In the genomic region with DNA sequence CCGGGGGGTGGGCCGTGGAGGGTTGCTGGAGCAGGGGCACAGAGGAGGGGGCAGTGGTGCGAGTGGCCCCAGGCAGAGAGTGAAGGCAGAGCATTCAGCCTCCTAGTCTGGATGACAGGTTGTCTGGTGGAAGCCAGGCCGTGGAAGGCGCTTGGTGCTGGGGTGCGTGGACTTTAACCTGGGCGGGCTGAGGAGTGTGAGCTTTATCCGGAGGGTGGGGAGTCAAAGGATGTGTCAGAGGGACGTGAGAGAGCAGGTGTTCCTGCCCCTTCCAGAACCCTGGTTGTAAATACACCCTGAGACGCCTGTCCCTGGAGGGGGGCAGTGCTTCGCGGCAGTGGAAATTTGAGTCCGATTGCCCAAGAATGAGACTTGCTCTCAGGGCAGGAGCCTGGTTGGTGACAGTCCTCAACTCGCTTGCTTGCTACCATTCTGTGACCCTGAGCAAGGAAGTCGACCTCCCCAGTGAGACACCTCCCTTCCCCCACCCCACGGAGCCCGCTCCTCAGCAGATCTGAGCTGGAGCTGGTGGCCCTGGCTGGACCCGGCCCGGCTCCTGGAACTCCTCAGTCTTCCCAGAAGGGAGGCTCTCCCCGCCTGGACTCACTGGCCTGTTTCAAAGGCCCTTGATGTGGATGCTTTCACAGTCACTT, we compare ENCODE assay signal across 1 cellular context.
A peak's percentile ranks its signal among the peaks of the same experiment; 100 is the strongest.
TF ChIP-seq lines count a peak whose summit lies in the region.

No MANE protein-coding gene starts in this region.

TF ChIP-seq in HepG2, 621 proteins besides CTCF, POLR2A, EP300 and RAD21 (continues in another document):
- peak; percentile 52; the same call in 1 of the 2 replicates for TF ChIP-seq ZFX (CRISPR knock-in tag; IDR thresholded peaks at IDR 0.05; ENCODE audit: low read depth)
- TF ChIP-seq, protein P1, sequence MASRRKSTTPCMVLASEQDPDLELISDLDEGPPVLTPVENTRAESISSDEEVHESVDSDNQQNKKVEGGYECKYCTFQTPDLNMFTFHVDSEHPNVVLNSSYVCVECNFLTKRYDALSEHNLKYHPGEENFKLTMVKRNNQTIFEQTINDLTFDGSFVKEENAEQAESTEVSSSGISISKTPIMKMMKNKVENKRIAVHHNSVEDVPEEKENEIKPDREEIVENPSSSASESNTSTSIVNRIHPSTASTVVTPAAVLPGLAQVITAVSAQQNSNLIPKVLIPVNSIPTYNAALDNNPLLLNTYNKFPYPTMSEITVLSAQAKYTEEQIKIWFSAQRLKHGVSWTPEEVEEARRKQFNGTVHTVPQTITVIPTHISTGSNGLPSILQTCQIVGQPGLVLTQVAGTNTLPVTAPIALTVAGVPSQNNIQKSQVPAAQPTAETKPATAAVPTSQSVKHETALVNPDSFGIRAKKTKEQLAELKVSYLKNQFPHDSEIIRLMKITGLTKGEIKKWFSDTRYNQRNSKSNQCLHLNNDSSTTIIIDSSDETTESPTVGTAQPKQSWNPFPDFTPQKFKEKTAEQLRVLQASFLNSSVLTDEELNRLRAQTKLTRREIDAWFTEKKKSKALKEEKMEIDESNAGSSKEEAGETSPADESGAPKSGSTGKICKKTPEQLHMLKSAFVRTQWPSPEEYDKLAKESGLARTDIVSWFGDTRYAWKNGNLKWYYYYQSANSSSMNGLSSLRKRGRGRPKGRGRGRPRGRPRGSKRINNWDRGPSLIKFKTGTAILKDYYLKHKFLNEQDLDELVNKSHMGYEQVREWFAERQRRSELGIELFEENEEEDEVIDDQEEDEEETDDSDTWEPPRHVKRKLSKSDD (CRISPR knock-in tag; IDR thresholded peaks at IDR 0.05; ENCODE audit: low read depth) = peak; percentile 69; the same call in 1 of the 2 replicates
- TF ChIP-seq GLI4 (CRISPR knock-in tag; IDR thresholded peaks at IDR 0.05; ENCODE audit: borderline replicate concordance) = no peak
- TF ChIP-seq MTF2 (CRISPR knock-in tag; IDR thresholded peaks at IDR 0.05; ENCODE audit: borderline replicate concordance) = no peak
- TF ChIP-seq, protein P2, sequence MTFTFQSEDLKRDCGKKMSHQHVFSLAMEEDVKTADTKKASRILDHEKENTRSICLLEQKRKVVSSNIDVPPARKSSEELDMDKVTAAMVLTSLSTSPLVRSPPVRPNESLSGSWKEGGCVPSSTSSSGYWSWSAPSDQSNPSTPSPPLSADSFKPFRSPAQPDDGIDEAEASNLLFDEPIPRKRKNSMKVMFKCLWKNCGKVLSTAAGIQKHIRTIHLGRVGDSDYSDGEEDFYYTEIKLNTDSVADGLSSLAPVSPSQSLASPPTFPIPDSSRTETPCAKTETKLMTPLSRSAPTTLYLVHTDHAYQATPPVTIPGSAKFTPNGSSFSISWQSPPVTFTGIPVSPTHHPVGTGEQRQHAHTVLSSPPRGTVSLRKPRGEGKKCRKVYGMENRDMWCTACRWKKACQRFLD (CRISPR knock-in tag; IDR thresholded peaks at IDR 0.05; ENCODE audit: borderline replicate concordance) = no peak
- TF ChIP-seq KAT8 (CRISPR knock-in tag; IDR thresholded peaks at IDR 0.05) = peak; percentile 42; the same call in 1 of the 2 replicates
- TF ChIP-seq, protein P3, sequence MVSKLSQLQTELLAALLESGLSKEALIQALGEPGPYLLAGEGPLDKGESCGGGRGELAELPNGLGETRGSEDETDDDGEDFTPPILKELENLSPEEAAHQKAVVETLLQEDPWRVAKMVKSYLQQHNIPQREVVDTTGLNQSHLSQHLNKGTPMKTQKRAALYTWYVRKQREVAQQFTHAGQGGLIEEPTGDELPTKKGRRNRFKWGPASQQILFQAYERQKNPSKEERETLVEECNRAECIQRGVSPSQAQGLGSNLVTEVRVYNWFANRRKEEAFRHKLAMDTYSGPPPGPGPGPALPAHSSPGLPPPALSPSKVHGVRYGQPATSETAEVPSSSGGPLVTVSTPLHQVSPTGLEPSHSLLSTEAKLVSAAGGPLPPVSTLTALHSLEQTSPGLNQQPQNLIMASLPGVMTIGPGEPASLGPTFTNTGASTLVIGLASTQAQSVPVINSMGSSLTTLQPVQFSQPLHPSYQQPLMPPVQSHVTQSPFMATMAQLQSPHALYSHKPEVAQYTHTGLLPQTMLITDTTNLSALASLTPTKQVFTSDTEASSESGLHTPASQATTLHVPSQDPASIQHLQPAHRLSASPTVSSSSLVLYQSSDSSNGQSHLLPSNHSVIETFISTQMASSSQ (IDR thresholded peaks at IDR 0.05; ENCODE audit: low read depth) = no peak
- TF ChIP-seq, protein P3 (CRISPR knock-in tag; IDR thresholded peaks at IDR 0.05; ENCODE audit: borderline replicate concordance) = no peak
- TF ChIP-seq HDAC1 (CRISPR knock-in tag; IDR thresholded peaks at IDR 0.05) = peak; percentile 57; the same call in 1 of the 2 replicates
- TF ChIP-seq GABPA (IDR thresholded peaks at IDR 0.05; ENCODE audit: low read depth, low read length) = no peak
- peak; percentile 46; the same call in 1 of the 2 replicates for TF ChIP-seq GABPA (CRISPR knock-in tag; IDR thresholded peaks at IDR 0.05; ENCODE audit: low read depth)
- TF ChIP-seq, protein P4, sequence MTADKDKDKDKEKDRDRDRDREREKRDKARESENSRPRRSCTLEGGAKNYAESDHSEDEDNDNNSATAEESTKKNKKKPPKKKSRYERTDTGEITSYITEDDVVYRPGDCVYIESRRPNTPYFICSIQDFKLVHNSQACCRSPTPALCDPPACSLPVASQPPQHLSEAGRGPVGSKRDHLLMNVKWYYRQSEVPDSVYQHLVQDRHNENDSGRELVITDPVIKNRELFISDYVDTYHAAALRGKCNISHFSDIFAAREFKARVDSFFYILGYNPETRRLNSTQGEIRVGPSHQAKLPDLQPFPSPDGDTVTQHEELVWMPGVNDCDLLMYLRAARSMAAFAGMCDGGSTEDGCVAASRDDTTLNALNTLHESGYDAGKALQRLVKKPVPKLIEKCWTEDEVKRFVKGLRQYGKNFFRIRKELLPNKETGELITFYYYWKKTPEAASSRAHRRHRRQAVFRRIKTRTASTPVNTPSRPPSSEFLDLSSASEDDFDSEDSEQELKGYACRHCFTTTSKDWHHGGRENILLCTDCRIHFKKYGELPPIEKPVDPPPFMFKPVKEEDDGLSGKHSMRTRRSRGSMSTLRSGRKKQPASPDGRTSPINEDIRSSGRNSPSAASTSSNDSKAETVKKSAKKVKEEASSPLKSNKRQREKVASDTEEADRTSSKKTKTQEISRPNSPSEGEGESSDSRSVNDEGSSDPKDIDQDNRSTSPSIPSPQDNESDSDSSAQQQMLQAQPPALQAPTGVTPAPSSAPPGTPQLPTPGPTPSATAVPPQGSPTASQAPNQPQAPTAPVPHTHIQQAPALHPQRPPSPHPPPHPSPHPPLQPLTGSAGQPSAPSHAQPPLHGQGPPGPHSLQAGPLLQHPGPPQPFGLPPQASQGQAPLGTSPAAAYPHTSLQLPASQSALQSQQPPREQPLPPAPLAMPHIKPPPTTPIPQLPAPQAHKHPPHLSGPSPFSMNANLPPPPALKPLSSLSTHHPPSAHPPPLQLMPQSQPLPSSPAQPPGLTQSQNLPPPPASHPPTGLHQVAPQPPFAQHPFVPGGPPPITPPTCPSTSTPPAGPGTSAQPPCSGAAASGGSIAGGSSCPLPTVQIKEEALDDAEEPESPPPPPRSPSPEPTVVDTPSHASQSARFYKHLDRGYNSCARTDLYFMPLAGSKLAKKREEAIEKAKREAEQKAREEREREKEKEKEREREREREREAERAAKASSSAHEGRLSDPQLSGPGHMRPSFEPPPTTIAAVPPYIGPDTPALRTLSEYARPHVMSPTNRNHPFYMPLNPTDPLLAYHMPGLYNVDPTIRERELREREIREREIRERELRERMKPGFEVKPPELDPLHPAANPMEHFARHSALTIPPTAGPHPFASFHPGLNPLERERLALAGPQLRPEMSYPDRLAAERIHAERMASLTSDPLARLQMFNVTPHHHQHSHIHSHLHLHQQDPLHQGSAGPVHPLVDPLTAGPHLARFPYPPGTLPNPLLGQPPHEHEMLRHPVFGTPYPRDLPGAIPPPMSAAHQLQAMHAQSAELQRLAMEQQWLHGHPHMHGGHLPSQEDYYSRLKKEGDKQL (CRISPR knock-in tag; IDR thresholded peaks at IDR 0.05; ENCODE audit: low read depth) = no peak
- TF ChIP-seq HNF4A (CRISPR knock-in tag; IDR thresholded peaks at IDR 0.05) = peak; percentile 86
- peak; percentile 15; the same call in 1 of the 2 replicates for TF ChIP-seq ZNF121 (CRISPR knock-in tag; IDR thresholded peaks at IDR 0.05)
- TF ChIP-seq, protein P5, sequence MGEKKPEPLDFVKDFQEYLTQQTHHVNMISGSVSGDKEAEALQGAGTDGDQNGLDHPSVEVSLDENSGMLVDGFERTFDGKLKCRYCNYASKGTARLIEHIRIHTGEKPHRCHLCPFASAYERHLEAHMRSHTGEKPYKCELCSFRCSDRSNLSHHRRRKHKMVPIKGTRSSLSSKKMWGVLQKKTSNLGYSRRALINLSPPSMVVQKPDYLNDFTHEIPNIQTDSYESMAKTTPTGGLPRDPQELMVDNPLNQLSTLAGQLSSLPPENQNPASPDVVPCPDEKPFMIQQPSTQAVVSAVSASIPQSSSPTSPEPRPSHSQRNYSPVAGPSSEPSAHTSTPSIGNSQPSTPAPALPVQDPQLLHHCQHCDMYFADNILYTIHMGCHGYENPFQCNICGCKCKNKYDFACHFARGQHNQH (CRISPR knock-in tag; IDR thresholded peaks at IDR 0.05) = peak; percentile 90
- TF ChIP-seq HOXA3 (CRISPR knock-in tag; IDR thresholded peaks at IDR 0.05) = peak; percentile 67
- TF ChIP-seq, protein P6, sequence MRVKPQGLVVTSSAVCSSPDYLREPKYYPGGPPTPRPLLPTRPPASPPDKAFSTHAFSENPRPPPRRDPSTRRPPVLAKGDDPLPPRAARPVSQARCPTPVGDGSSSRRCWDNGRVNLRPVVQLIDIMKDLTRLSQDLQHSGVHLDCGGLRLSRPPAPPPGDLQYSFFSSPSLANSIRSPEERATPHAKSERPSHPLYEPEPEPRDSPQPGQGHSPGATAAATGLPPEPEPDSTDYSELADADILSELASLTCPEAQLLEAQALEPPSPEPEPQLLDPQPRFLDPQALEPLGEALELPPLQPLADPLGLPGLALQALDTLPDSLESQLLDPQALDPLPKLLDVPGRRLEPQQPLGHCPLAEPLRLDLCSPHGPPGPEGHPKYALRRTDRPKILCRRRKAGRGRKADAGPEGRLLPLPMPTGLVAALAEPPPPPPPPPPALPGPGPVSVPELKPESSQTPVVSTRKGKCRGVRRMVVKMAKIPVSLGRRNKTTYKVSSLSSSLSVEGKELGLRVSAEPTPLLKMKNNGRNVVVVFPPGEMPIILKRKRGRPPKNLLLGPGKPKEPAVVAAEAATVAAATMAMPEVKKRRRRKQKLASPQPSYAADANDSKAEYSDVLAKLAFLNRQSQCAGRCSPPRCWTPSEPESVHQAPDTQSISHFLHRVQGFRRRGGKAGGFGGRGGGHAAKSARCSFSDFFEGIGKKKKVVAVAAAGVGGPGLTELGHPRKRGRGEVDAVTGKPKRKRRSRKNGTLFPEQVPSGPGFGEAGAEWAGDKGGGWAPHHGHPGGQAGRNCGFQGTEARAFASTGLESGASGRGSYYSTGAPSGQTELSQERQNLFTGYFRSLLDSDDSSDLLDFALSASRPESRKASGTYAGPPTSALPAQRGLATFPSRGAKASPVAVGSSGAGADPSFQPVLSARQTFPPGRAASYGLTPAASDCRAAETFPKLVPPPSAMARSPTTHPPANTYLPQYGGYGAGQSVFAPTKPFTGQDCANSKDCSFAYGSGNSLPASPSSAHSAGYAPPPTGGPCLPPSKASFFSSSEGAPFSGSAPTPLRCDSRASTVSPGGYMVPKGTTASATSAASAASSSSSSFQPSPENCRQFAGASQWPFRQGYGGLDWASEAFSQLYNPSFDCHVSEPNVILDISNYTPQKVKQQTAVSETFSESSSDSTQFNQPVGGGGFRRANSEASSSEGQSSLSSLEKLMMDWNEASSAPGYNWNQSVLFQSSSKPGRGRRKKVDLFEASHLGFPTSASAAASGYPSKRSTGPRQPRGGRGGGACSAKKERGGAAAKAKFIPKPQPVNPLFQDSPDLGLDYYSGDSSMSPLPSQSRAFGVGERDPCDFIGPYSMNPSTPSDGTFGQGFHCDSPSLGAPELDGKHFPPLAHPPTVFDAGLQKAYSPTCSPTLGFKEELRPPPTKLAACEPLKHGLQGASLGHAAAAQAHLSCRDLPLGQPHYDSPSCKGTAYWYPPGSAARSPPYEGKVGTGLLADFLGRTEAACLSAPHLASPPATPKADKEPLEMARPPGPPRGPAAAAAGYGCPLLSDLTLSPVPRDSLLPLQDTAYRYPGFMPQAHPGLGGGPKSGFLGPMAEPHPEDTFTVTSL (CRISPR knock-in tag; IDR thresholded peaks at IDR 0.05; ENCODE audit: borderline replicate concordance) = 0 out of 2 replicates have a peak, but pooled peaks have one; percentile 37
- TF ChIP-seq, protein P7, sequence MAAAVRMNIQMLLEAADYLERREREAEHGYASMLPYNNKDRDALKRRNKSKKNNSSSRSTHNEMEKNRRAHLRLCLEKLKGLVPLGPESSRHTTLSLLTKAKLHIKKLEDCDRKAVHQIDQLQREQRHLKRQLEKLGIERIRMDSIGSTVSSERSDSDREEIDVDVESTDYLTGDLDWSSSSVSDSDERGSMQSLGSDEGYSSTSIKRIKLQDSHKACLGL (CRISPR knock-in tag; IDR thresholded peaks at IDR 0.05) = 0 out of 2 replicates have a peak, but pooled peaks have one; percentile 38
- 0 out of 2 replicates have a peak, but pooled peaks have one; percentile 11 for TF ChIP-seq NCOR1 (IDR thresholded peaks at IDR 0.05; ENCODE audit: borderline replicate concordance, low read length)
- TF ChIP-seq ZNF839 (CRISPR knock-in tag; IDR thresholded peaks at IDR 0.05; ENCODE audit: borderline replicate concordance) = peak; percentile 63; the same call in 1 of the 2 replicates
- TF ChIP-seq ARNTL (CRISPR knock-in tag; IDR thresholded peaks at IDR 0.05) = no peak
- TF ChIP-seq HIVEP1 (CRISPR knock-in tag; IDR thresholded peaks at IDR 0.05) = peak; percentile 30; the same call in 1 of the 2 replicates
- TF ChIP-seq ZNF567 (CRISPR knock-in tag; IDR thresholded peaks at IDR 0.05; ENCODE audit: borderline replicate concordance) = 0 out of 2 replicates have a peak, but pooled peaks have one; percentile 22
- TF ChIP-seq ZNF772 (CRISPR knock-in tag; IDR thresholded peaks at IDR 0.05) = peak; percentile 32; the same call in 1 of the 2 replicates
- TF ChIP-seq PHF21A (CRISPR knock-in tag; IDR thresholded peaks at IDR 0.05) = peak; percentile 65
- no peak for TF ChIP-seq ZNF629 (CRISPR knock-in tag; conservative IDR thresholded peaks at IDR 0.05)
- TF ChIP-seq NCOA2 (CRISPR knock-in tag; IDR thresholded peaks at IDR 0.05) = peak; percentile 21; the same call in 1 of the 2 replicates
- no peak for TF ChIP-seq ZBTB7A (CRISPR knock-in tag; IDR thresholded peaks at IDR 0.05)
- TF ChIP-seq NR2F6 (IDR thresholded peaks at IDR 0.05) = peak; percentile 25; the same call in 1 of the 2 replicates
- no peak for TF ChIP-seq NR2F6 (CRISPR knock-in tag; IDR thresholded peaks at IDR 0.05)
- peak; percentile 22; the same call in 1 of the 2 replicates for TF ChIP-seq ZNF547 (CRISPR knock-in tag; IDR thresholded peaks at IDR 0.05)
- TF ChIP-seq SMYD3 (CRISPR knock-in tag; IDR thresholded peaks at IDR 0.05) = no peak
- peak; percentile 19 for TF ChIP-seq SKI (IDR thresholded peaks at IDR 0.05; ENCODE audit: partially characterized antibody)
